In genomic region chr10:37563715-37564108, GRCh38 we compare ENCODE assay signal across 1 cellular context.
TF ChIP-seq lines count a peak whose summit lies in the region.

No MANE protein-coding gene starts in this region.

TF ChIP-seq in A549, 52 proteins besides CTCF, POLR2A, EP300 and RAD21 (continued from another document):
- TF ChIP-seq, protein P1, sequence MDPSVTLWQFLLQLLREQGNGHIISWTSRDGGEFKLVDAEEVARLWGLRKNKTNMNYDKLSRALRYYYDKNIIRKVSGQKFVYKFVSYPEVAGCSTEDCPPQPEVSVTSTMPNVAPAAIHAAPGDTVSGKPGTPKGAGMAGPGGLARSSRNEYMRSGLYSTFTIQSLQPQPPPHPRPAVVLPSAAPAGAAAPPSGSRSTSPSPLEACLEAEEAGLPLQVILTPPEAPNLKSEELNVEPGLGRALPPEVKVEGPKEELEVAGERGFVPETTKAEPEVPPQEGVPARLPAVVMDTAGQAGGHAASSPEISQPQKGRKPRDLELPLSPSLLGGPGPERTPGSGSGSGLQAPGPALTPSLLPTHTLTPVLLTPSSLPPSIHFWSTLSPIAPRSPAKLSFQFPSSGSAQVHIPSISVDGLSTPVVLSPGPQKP (IDR thresholded peaks at IDR 0.05; ENCODE audit: low read depth, low read length) = no peak
- TF ChIP-seq CEBPB (IDR thresholded peaks at IDR 0.05) (no peak), PHF8 (IDR thresholded peaks at IDR 0.05; ENCODE audit: borderline replicate concordance, low read depth) (no peak)
